ENCODE assay signal across 1 cellular context in genomic region chrX:12145402-12145801, GRCh38.
A peak's percentile ranks its signal among the peaks of the same experiment; 100 is the strongest.
TF ChIP-seq lines count a peak whose summit lies in the region.

No MANE protein-coding gene starts in this region.

TF ChIP-seq in HEK293, 187 proteins besides CTCF, POLR2A, EP300 and RAD21 (continued from another document):
- no peak for TF ChIP-seq ZNF704 (tag by site-specific recombination; IDR thresholded peaks at IDR 0.05)
- TF ChIP-seq ZNF600 (tag by site-specific recombination; IDR thresholded peaks at IDR 0.05), result peak; percentile 48; the same call in 1 of the 2 replicates
